In genomic region chr11:77130763-77131513, GRCh38 we compare ENCODE assay signal across 1 cellular context.
TF ChIP-seq lines count a peak whose summit lies in the region.

No MANE protein-coding gene starts in this region.

TF ChIP-seq in HepG2, 621 proteins besides CTCF, POLR2A, EP300 and RAD21 (continues in another document):
- TF ChIP-seq ESRRA (CRISPR knock-in tag; IDR thresholded peaks at IDR 0.05; ENCODE audit: low read depth), result 0 out of 2 replicates have a peak, but pooled peaks have one; percentile 37
- no peak for TF ChIP-seq ZBTB1 (CRISPR knock-in tag; IDR thresholded peaks at IDR 0.05; ENCODE audit: borderline replicate concordance)
- TF ChIP-seq, protein P1, sequence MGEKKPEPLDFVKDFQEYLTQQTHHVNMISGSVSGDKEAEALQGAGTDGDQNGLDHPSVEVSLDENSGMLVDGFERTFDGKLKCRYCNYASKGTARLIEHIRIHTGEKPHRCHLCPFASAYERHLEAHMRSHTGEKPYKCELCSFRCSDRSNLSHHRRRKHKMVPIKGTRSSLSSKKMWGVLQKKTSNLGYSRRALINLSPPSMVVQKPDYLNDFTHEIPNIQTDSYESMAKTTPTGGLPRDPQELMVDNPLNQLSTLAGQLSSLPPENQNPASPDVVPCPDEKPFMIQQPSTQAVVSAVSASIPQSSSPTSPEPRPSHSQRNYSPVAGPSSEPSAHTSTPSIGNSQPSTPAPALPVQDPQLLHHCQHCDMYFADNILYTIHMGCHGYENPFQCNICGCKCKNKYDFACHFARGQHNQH (CRISPR knock-in tag; IDR thresholded peaks at IDR 0.05), result peak; percentile 76; the same call in 1 of the 2 replicates
- TF ChIP-seq MXI1 (IDR thresholded peaks at IDR 0.05; ENCODE audit: borderline replicate concordance, low read depth, low read length), result peak; percentile 25; the same call in 1 of the 3 replicates
- TF ChIP-seq ZNF205 (CRISPR knock-in tag; IDR thresholded peaks at IDR 0.05), result no peak
- no peak for TF ChIP-seq SNAI1 (CRISPR knock-in tag; IDR thresholded peaks at IDR 0.05; ENCODE audit: borderline replicate concordance)
- TF ChIP-seq AKNA (CRISPR knock-in tag; IDR thresholded peaks at IDR 0.05; ENCODE audit: borderline replicate concordance), result no peak
- no peak for TF ChIP-seq ZNF274 (CRISPR knock-in tag; IDR thresholded peaks at IDR 0.05)
- no peak for TF ChIP-seq PAX8 (CRISPR knock-in tag; IDR thresholded peaks at IDR 0.05; ENCODE audit: borderline replicate concordance)
- no peak for TF ChIP-seq NCOA5 (CRISPR knock-in tag; IDR thresholded peaks at IDR 0.05)
- TF ChIP-seq CBX1 (IDR thresholded peaks at IDR 0.05; ENCODE audit: low read depth), result no peak
- TF ChIP-seq MLLT10 (CRISPR knock-in tag; IDR thresholded peaks at IDR 0.05), result no peak
- no peak for TF ChIP-seq SRY (CRISPR knock-in tag; IDR thresholded peaks at IDR 0.05)
- TF ChIP-seq HDAC2 (CRISPR knock-in tag; IDR thresholded peaks at IDR 0.05), result peak; percentile 79; the same call in 1 of the 2 replicates
- no peak for TF ChIP-seq ZSCAN20 (CRISPR knock-in tag; IDR thresholded peaks at IDR 0.05; ENCODE audit: borderline replicate concordance)
- TF ChIP-seq BORCS8-MEF2B (CRISPR knock-in tag; IDR thresholded peaks at IDR 0.05), result no peak
- no peak for TF ChIP-seq ZNF567 (CRISPR knock-in tag; IDR thresholded peaks at IDR 0.05; ENCODE audit: borderline replicate concordance)
- peak; percentile 84 for TF ChIP-seq TARDBP (CRISPR knock-in tag; IDR thresholded peaks at IDR 0.05)
- no peak for TF ChIP-seq ZBTB40 (IDR thresholded peaks at IDR 0.05)
- TF ChIP-seq ZBTB40 (CRISPR knock-in tag; IDR thresholded peaks at IDR 0.05), result 0 out of 2 replicates have a peak, but pooled peaks have one; percentile 33
- TF ChIP-seq ZSCAN31 (CRISPR knock-in tag; IDR thresholded peaks at IDR 0.05; ENCODE audit: low read depth), result peak; percentile 83; the same call in 1 of the 2 replicates
- TF ChIP-seq FOXP4 (CRISPR knock-in tag; IDR thresholded peaks at IDR 0.05), result peak; percentile 43; the same call in 1 of the 2 replicates
- peak; percentile 98 for TF ChIP-seq TEAD3 (CRISPR knock-in tag; optimal IDR thresholded peaks at IDR 0.05; ENCODE audit: borderline replicate concordance)
- TF ChIP-seq ZNF256 (CRISPR knock-in tag; conservative IDR thresholded peaks at IDR 0.05), result no peak
- TF ChIP-seq, protein P2, sequence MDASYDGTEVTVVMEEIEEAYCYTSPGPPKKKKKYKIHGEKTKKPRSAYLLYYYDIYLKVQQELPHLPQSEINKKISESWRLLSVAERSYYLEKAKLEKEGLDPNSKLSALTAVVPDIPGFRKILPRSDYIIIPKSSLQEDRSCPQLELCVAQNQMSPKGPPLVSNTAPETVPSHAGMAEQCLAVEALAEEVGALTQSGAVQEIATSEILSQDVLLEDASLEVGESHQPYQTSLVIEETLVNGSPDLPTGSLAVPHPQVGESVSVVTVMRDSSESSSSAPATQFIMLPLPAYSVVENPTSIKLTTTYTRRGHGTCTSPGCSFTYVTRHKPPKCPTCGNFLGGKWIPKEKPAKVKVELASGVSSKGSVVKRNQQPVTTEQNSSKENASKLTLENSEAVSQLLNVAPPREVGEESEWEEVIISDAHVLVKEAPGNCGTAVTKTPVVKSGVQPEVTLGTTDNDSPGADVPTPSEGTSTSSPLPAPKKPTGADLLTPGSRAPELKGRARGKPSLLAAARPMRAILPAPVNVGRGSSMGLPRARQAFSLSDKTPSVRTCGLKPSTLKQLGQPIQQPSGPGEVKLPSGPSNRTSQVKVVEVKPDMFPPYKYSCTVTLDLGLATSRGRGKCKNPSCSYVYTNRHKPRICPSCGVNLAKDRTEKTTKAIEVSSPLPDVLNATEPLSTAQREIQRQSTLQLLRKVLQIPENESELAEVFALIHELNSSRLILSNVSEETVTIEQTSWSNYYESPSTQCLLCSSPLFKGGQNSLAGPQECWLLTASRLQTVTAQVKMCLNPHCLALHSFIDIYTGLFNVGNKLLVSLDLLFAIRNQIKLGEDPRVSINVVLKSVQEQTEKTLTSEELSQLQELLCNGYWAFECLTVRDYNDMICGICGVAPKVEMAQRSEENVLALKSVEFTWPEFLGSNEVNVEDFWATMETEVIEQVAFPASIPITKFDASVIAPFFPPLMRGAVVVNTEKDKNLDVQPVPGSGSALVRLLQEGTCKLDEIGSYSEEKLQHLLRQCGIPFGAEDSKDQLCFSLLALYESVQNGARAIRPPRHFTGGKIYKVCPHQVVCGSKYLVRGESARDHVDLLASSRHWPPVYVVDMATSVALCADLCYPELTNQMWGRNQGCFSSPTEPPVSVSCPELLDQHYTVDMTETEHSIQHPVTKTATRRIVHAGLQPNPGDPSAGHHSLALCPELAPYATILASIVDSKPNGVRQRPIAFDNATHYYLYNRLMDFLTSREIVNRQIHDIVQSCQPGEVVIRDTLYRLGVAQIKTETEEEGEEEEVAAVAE (CRISPR knock-in tag; IDR thresholded peaks at IDR 0.05; ENCODE audit: borderline replicate concordance), result no peak
- TF ChIP-seq, protein P3, sequence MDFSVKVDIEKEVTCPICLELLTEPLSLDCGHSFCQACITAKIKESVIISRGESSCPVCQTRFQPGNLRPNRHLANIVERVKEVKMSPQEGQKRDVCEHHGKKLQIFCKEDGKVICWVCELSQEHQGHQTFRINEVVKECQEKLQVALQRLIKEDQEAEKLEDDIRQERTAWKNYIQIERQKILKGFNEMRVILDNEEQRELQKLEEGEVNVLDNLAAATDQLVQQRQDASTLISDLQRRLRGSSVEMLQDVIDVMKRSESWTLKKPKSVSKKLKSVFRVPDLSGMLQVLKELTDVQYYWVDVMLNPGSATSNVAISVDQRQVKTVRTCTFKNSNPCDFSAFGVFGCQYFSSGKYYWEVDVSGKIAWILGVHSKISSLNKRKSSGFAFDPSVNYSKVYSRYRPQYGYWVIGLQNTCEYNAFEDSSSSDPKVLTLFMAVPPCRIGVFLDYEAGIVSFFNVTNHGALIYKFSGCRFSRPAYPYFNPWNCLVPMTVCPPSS (IDR thresholded peaks at IDR 0.05), result no peak
- TF ChIP-seq, protein P4, sequence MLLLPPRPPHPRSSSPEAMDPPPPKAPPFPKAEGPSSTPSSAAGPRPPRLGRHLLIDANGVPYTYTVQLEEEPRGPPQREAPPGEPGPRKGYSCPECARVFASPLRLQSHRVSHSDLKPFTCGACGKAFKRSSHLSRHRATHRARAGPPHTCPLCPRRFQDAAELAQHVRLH (CRISPR knock-in tag; IDR thresholded peaks at IDR 0.05; ENCODE audit: borderline replicate concordance, low read depth), result no peak
- no peak for TF ChIP-seq POLR2G (IDR thresholded peaks at IDR 0.05; ENCODE audit: low read depth, low read length)
- TF ChIP-seq RFXAP (CRISPR knock-in tag; IDR thresholded peaks at IDR 0.05; ENCODE audit: borderline replicate concordance), result peak; percentile 39; the same call in 1 of the 2 replicates
- TF ChIP-seq ZNF337 (CRISPR knock-in tag; IDR thresholded peaks at IDR 0.05; ENCODE audit: borderline replicate concordance, low read depth), result no peak
- peak; percentile 43; the same call in 1 of the 2 replicates for TF ChIP-seq KDM2A (CRISPR knock-in tag; IDR thresholded peaks at IDR 0.05; ENCODE audit: borderline replicate concordance, low read depth)
- 0 out of 2 replicates have a peak, but pooled peaks have one; percentile 39 for TF ChIP-seq WIZ (CRISPR knock-in tag; IDR thresholded peaks at IDR 0.05)
- TF ChIP-seq ZNF484 (CRISPR knock-in tag; IDR thresholded peaks at IDR 0.05; ENCODE audit: borderline replicate concordance, low read depth), result no peak
- no peak for TF ChIP-seq RFX5 (IDR thresholded peaks at IDR 0.05; ENCODE audit: low read depth, low read length)
- TF ChIP-seq KLF12 (CRISPR knock-in tag; IDR thresholded peaks at IDR 0.05; ENCODE audit: borderline replicate concordance), result no peak
- TF ChIP-seq SIN3B (IDR thresholded peaks at IDR 0.05; ENCODE audit: low read length), result no peak
